ENCODE assay signal across 3 cellular contexts in the genomic region with DNA sequence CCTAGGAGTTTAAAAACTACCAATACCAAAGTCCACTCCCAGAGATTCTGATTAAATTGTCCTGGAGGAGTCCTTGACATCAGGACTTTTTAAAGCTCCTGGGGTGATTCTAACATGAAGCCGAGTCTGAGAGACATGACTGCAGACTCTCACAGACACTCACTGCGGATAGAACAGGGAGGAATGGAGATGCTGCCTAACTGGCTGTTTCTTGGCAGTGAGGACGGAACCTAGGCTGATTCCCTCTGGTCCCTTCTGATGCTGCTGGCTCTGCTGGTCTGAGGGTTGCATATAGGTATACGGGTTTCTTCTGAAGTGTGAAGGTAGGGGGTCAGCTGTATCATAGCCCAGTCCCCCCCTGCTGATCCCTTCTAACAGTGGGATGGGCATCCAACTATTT.
TF ChIP-seq lines count a peak whose summit lies in the region.

No MANE protein-coding gene starts in this region.

TF ChIP-seq in GM23338, 12 proteins besides CTCF, POLR2A, EP300 and RAD21 (continues in another document):
- no peak for TF ChIP-seq CREB1 (CRISPR knock-in tag; IDR thresholded peaks at IDR 0.05; ENCODE audit: low read depth)
- TF ChIP-seq, protein P1, sequence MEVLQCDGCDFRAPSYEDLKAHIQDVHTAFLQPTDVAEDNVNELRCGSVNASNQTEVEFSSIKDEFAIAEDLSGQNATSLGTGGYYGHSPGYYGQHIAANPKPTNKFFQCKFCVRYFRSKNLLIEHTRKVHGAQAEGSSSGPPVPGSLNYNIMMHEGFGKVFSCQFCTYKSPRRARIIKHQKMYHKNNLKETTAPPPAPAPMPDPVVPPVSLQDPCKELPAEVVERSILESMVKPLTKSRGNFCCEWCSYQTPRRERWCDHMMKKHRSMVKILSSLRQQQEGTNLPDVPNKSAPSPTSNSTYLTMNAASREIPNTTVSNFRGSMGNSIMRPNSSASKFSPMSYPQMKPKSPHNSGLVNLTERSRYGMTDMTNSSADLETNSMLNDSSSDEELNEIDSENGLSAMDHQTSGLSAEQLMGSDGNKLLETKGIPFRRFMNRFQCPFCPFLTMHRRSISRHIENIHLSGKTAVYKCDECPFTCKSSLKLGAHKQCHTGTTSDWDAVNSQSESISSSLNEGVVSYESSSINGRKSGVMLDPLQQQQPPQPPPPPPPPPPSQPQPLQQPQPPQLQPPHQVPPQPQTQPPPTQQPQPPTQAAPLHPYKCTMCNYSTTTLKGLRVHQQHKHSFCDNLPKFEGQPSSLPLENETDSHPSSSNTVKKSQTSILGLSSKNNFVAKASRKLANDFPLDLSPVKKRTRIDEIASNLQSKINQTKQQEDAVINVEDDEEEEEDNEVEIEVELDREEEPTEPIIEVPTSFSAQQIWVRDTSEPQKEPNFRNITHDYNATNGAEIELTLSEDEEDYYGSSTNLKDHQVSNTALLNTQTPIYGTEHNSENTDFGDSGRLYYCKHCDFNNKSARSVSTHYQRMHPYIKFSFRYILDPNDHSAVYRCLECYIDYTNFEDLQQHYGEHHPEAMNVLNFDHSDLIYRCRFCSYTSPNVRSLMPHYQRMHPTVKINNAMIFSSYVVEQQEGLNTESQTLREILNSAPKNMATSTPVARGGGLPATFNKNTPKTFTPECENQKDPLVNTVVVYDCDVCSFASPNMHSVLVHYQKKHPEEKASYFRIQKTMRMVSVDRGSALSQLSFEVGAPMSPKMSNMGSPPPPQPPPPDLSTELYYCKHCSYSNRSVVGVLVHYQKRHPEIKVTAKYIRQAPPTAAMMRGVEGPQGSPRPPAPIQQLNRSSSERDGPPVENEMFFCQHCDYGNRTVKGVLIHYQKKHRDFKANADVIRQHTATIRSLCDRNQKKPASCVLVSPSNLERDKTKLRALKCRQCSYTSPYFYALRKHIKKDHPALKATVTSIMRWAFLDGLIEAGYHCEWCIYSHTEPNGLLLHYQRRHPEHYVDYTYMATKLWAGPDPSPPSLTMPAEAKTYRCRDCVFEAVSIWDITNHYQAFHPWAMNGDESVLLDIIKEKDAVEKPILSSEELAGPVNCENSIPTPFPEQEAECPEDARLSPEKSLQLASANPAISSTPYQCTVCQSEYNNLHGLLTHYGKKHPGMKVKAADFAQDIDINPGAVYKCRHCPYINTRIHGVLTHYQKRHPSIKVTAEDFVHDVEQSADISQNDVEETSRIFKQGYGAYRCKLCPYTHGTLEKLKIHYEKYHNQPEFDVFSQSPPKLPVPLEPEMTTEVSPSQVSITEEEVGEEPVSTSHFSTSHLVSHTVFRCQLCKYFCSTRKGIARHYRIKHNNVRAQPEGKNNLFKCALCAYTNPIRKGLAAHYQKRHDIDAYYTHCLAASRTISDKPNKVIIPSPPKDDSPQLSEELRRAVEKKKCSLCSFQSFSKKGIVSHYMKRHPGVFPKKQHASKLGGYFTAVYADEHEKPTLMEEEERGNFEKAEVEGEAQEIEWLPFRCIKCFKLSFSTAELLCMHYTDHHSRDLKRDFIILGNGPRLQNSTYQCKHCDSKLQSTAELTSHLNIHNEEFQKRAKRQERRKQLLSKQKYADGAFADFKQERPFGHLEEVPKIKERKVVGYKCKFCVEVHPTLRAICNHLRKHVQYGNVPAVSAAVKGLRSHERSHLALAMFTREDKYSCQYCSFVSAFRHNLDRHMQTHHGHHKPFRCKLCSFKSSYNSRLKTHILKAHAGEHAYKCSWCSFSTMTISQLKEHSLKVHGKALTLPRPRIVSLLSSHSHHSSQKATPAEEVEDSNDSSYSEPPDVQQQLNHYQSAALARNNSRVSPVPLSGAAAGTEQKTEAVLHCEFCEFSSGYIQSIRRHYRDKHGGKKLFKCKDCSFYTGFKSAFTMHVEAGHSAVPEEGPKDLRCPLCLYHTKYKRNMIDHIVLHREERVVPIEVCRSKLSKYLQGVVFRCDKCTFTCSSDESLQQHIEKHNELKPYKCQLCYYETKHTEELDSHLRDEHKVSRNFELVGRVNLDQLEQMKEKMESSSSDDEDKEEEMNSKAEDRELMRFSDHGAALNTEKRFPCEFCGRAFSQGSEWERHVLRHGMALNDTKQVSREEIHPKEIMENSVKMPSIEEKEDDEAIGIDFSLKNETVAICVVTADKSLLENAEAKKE (CRISPR knock-in tag; IDR thresholded peaks at IDR 0.05) = no peak
- TF ChIP-seq NANOG (IDR thresholded peaks at IDR 0.05; ENCODE audit: borderline replicate concordance) = no peak

TF ChIP-seq in WTC11, 78 proteins besides CTCF, POLR2A, EP300 and RAD21 (continues in another document):
- TF ChIP-seq, protein P2, sequence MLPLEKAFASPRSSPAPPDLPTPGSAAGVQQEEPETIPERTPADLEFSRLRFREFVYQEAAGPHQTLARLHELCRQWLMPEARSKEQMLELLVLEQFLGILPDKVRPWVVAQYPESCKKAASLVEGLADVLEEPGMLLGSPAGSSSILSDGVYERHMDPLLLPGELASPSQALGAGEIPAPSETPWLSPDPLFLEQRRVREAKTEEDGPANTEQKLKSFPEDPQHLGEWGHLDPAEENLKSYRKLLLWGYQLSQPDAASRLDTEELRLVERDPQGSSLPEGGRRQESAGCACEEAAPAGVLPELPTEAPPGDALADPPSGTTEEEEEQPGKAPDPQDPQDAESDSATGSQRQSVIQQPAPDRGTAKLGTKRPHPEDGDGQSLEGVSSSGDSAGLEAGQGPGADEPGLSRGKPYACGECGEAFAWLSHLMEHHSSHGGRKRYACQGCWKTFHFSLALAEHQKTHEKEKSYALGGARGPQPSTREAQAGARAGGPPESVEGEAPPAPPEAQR (CRISPR knock-in tag; IDR thresholded peaks at IDR 0.05) = no peak
- TF ChIP-seq RELA (CRISPR knock-in tag; IDR thresholded peaks at IDR 0.05; ENCODE audit: borderline replicate concordance) = no peak
- no peak for TF ChIP-seq GRHL2 (CRISPR knock-in tag; IDR thresholded peaks at IDR 0.05; ENCODE audit: insufficient replicate concordance, severe bottlenecking)
- no peak for TF ChIP-seq FOXJ3 (CRISPR knock-in tag; IDR thresholded peaks at IDR 0.05; ENCODE audit: borderline replicate concordance)
- TF ChIP-seq, protein P3, sequence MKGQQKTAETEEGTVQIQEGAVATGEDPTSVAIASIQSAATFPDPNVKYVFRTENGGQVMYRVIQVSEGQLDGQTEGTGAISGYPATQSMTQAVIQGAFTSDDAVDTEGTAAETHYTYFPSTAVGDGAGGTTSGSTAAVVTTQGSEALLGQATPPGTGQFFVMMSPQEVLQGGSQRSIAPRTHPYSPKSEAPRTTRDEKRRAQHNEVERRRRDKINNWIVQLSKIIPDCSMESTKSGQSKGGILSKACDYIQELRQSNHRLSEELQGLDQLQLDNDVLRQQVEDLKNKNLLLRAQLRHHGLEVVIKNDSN (CRISPR knock-in tag; IDR thresholded peaks at IDR 0.05) = no peak
- TF ChIP-seq, protein P4, sequence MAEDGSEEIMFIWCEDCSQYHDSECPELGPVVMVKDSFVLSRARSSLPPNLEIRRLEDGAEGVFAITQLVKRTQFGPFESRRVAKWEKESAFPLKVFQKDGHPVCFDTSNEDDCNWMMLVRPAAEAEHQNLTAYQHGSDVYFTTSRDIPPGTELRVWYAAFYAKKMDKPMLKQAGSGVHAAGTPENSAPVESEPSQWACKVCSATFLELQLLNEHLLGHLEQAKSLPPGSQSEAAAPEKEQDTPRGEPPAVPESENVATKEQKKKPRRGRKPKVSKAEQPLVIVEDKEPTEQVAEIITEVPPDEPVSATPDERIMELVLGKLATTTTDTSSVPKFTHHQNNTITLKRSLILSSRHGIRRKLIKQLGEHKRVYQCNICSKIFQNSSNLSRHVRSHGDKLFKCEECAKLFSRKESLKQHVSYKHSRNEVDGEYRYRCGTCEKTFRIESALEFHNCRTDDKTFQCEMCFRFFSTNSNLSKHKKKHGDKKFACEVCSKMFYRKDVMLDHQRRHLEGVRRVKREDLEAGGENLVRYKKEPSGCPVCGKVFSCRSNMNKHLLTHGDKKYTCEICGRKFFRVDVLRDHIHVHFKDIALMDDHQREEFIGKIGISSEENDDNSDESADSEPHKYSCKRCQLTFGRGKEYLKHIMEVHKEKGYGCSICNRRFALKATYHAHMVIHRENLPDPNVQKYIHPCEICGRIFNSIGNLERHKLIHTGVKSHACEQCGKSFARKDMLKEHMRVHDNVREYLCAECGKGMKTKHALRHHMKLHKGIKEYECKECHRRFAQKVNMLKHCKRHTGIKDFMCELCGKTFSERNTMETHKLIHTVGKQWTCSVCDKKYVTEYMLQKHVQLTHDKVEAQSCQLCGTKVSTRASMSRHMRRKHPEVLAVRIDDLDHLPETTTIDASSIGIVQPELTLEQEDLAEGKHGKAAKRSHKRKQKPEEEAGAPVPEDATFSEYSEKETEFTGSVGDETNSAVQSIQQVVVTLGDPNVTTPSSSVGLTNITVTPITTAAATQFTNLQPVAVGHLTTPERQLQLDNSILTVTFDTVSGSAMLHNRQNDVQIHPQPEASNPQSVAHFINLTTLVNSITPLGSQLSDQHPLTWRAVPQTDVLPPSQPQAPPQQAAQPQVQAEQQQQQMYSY (CRISPR knock-in tag; IDR thresholded peaks at IDR 0.05) = no peak
- TF ChIP-seq OVOL2 (CRISPR knock-in tag; IDR thresholded peaks at IDR 0.05; ENCODE audit: borderline replicate concordance) = no peak
- TF ChIP-seq, protein P5, sequence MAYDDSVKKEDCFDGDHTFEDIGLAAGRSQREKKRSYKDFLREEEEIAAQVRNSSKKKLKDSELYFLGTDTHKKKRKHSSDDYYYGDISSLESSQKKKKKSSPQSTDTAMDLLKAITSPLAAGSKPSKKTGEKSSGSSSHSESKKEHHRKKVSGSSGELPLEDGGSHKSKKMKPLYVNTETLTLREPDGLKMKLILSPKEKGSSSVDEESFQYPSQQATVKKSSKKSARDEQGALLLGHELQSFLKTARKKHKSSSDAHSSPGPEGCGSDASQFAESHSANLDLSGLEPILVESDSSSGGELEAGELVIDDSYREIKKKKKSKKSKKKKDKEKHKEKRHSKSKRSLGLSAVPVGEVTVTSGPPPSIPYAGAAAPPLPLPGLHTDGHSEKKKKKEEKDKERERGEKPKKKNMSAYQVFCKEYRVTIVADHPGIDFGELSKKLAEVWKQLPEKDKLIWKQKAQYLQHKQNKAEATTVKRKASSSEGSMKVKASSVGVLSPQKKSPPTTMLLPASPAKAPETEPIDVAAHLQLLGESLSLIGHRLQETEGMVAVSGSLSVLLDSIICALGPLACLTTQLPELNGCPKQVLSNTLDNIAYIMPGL (CRISPR knock-in tag; IDR thresholded peaks at IDR 0.05) = no peak
- TF ChIP-seq NFATC4 (CRISPR knock-in tag; IDR thresholded peaks at IDR 0.05) = no peak
- TF ChIP-seq HMGA2 (CRISPR knock-in tag; IDR thresholded peaks at IDR 0.05) = no peak

TF ChIP-seq in neural cell, 6 proteins besides CTCF, POLR2A, EP300 and RAD21:
- TF ChIP-seq MXI1 (conservative IDR thresholded peaks at IDR 0.05; ENCODE audit: poor library complexity, severe bottlenecking) = no peak
- no peak for TF ChIP-seq POLR2AphosphoS5 (IDR thresholded peaks at IDR 0.05)
- TF ChIP-seq EZH2 (IDR thresholded peaks at IDR 0.05; ENCODE audit: borderline replicate concordance, insufficient read depth, low read length, poor library complexity, severe bottlenecking) = no peak
- TF ChIP-seq TAF1 (IDR thresholded peaks at IDR 0.05; ENCODE audit: low read depth) = no peak
TF ChIP-seq in neural cell: peak in this region for 0.
